Comparison of ENCODE assay signal across 2 cellular contexts in the genomic region with DNA sequence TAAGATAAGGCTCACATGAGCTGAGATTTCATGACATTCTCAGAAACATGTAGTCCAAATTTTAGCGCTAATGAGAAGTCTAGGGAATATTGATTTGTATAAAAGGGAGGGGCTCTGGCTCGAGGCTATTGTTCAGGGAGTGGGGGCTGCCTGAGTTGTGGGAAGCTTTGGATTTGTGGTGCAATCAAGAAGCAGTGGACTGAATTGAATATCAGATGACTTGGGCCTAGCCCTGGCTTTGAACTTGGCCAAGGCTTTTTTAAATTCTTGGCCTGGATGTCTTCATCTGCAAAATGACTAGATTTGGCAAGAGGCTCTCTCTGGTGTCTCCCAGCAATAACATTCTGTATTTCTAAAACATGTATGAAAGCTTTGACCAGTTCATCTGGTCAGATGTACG.
TF ChIP-seq lines count a peak whose summit lies in the region.

No MANE protein-coding gene starts in this region.

TF ChIP-seq in GM23338, 12 proteins besides CTCF, POLR2A, EP300 and RAD21 (continued from another document):
- TF ChIP-seq ZNF331 (CRISPR knock-in tag; IDR thresholded peaks at IDR 0.05; ENCODE audit: low read depth) (no peak), POLR2AphosphoS5 (IDR thresholded peaks at IDR 0.05; ENCODE audit: low read depth) (no peak)

TF ChIP-seq in neural cell, 6 proteins besides CTCF, POLR2A, EP300 and RAD21 (continued from another document):
- TF ChIP-seq, protein P1, sequence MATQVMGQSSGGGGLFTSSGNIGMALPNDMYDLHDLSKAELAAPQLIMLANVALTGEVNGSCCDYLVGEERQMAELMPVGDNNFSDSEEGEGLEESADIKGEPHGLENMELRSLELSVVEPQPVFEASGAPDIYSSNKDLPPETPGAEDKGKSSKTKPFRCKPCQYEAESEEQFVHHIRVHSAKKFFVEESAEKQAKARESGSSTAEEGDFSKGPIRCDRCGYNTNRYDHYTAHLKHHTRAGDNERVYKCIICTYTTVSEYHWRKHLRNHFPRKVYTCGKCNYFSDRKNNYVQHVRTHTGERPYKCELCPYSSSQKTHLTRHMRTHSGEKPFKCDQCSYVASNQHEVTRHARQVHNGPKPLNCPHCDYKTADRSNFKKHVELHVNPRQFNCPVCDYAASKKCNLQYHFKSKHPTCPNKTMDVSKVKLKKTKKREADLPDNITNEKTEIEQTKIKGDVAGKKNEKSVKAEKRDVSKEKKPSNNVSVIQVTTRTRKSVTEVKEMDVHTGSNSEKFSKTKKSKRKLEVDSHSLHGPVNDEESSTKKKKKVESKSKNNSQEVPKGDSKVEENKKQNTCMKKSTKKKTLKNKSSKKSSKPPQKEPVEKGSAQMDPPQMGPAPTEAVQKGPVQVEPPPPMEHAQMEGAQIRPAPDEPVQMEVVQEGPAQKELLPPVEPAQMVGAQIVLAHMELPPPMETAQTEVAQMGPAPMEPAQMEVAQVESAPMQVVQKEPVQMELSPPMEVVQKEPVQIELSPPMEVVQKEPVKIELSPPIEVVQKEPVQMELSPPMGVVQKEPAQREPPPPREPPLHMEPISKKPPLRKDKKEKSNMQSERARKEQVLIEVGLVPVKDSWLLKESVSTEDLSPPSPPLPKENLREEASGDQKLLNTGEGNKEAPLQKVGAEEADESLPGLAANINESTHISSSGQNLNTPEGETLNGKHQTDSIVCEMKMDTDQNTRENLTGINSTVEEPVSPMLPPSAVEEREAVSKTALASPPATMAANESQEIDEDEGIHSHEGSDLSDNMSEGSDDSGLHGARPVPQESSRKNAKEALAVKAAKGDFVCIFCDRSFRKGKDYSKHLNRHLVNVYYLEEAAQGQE (IDR thresholded peaks at IDR 0.05; ENCODE audit: borderline replicate concordance) = no peak
- TF ChIP-seq POLR2AphosphoS5 (IDR thresholded peaks at IDR 0.05) (no peak), SMC3 (conservative IDR thresholded peaks at IDR 0.05; ENCODE audit: poor library complexity) (no peak), TAF1 (IDR thresholded peaks at IDR 0.05; ENCODE audit: low read depth) (no peak)
